ENCODE assay signal across 8 cellular contexts in the genomic region with DNA sequence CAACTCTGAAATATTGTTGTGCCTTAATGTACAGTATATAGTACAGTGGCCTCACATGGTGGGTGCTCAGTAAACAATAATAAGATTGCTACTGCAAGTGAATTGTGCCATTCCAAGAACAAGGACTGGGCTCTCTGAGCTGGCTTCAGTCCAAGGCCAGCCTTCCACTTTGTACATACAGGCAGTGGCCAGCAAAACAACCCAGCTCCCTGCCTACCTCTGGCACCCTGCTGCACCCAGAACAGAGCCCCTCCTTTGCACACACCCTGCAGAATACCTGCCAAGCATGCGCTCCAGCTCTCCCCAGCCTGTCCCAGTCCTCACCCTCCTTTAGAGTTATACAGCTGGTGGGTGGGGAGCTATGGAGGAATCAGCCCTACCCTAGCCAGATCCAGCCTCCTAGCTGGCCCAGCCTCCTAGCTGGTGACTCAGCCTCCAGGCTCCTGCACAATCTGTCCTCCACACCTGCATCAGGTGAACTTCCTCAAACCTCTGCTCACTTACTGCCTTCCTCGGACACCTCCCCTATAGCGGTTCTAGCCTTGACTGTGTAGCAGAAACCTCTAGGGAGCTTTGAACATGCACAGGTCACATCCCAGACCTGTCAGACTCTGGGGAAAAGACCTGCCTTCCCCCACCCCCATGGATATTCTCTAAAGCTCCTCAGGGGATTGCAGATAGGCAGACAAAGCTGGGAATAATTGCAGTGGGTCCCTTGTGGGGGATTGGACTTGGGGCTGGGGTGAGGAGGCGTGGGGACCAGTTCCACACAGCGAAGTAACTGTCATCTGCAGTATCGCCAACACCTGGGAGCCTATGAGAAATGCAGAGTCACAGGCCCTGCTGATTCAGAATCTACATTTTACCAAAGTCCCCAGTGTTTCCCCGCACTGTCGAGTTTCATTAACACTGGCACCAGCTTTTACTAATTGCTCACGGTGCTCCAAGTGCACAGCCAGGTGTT. TPM values are rescaled to one million over a fixed set of nuclear protein-coding genes. Genes with fewer than 3 reads are reported as not detected.
A peak's percentile ranks its signal among the peaks of the same experiment; 100 is the strongest.
DNase-seq lines count a peak whose midpoint lies in the region; ATAC-seq and TF ChIP-seq lines count a peak whose summit lies in the region.

No MANE protein-coding gene starts in this region.

- ATAC-seq in body of pancreas (peak; percentile 94), GM21529 (IDR thresholded peaks at IDR 0.05; ENCODE audit: unreplicated experiment) (no peak)

- TF ChIP-seq CTCF in body of pancreas (IDR thresholded peaks at IDR 0.05), result peak in 2 of 7 experiments; percentile 1 to 22
- TF ChIP-seq CTCF in mesothelial cell of epicardium (IDR thresholded peaks at IDR 0.05; ENCODE audit: unreplicated experiment), result no peak

- TF ChIP-seq POLR2A in body of pancreas (IDR thresholded peaks at IDR 0.05), result peak in 1 of 3 donors; percentile 28

- peak overlapping the region; percentile 13 to 66 (median 56) for H3K27ac ChIP-seq in body of pancreas

- no peaks in the 10 kb centered on the region for H3K36me3 ChIP-seq in body of pancreas (replicated peaks in 1 of 2; ENCODE audit: insufficient read depth in 1 of 2, low read depth in 2 of 2)

- peaks cover 49% of the 10 kb centered on the region for H3K27me3 Mint-ChIP-seq in mesothelial cell of epicardium (ENCODE audit: low read depth)

- DNase-seq in DMS153 treated with DMSO at 0.1 percent for 48 hours (lab: John Stamatoyannopoulos, UW; ENCODE audit: unreplicated experiment) (peak; percentile 81), NCI-H1694 treated with DMSO at 0.1 percent for 48 hours (lab: John Stamatoyannopoulos, UW) (peak; percentile 98), body of pancreas (peak; percentile 92 to 98 (median 96)), mesothelial cell of epicardium (ENCODE audit: low spot score in 2 of 2, unreplicated experiment in 2 of 2) (no peak), GDM1 (lab: John Stamatoyannopoulos, UW) (no peak), KG1 (lab: John Stamatoyannopoulos, UW) (no peak)
- DNase-seq in effector CD8-positive, alpha-beta T cell (lab: John Stamatoyannopoulos, UW), result no peak

- intact Hi-C loops in body of pancreas (cut with DNase I), result no loop called here

- peak overlapping the region; percentile 77 for H3K4me3 Mint-ChIP-seq in mesothelial cell of epicardium

- no peaks in the 10 kb centered on the region for H3K9me3 Mint-ChIP-seq in mesothelial cell of epicardium

- H3K36me3 Mint-ChIP-seq in mesothelial cell of epicardium, result peaks cover 4% of the 10 kb centered on the region

- peaks cover 30% of the 10 kb centered on the region for H3K4me1 ChIP-seq in body of pancreas

- H3K4me1 Mint-ChIP-seq in mesothelial cell of epicardium, result peaks cover 22% of the 10 kb centered on the region

- no peak overlapping the region for H3K27ac Mint-ChIP-seq in mesothelial cell of epicardium

- no peaks in the 10 kb centered on the region for H3K27me3 ChIP-seq in body of pancreas

- H3K4me3 ChIP-seq in body of pancreas, result no peak overlapping the region

- no peaks in the 10 kb centered on the region for H3K9me3 ChIP-seq in body of pancreas

- WGBS in body of pancreas, 2 donors, result 53 to 63% methylated on average over 9 of the region's 9 CpGs

RNA-seq across cellular contexts. Expression of a gene that starts 17.9 kb away (rescaled TPM):
- total RNA-seq in body of pancreas, result not detected
- total RNA-seq in mesothelial cell of epicardium, result not detected in 3 replicates

RNA-seq across cellular contexts. Expression of a gene that starts 25.6 kb away (rescaled TPM):
- total RNA-seq in body of pancreas (10 to 100 TPM; 13.7 to 17.1 TPM), mesothelial cell of epicardium (21.9 to 22.9 TPM (median 22.4 TPM) in 3 replicates)

RNA-seq across cellular contexts. Expression of a gene that starts 57.9 kb away (rescaled TPM):
- total RNA-seq in body of pancreas, result 1 to 10 TPM in 1 of 2 donors, under 1 TPM in 1; 0.33 to 3.6 TPM
- total RNA-seq in mesothelial cell of epicardium, result 6.2 to 7.7 TPM (median 7.0 TPM) in 3 replicates

Comparison
In these comparisons a context has a peak if more than half of its experiments do, and no peak if none do; other contexts are left out.
1. DNase-seq: peak in DMS153 treated with DMSO at 0.1 percent for 48 hours (single experiment), NCI-H1694 treated with DMSO at 0.1 percent for 48 hours (single experiment) and body of pancreas (4 of 4); none in mesothelial cell of epicardium (0 of 2), GDM1 (single experiment), effector CD8-positive, alpha-beta T cell (single experiment) and KG1 (single experiment).